1 cellular context compared by ENCODE assay signal in the genomic region with DNA sequence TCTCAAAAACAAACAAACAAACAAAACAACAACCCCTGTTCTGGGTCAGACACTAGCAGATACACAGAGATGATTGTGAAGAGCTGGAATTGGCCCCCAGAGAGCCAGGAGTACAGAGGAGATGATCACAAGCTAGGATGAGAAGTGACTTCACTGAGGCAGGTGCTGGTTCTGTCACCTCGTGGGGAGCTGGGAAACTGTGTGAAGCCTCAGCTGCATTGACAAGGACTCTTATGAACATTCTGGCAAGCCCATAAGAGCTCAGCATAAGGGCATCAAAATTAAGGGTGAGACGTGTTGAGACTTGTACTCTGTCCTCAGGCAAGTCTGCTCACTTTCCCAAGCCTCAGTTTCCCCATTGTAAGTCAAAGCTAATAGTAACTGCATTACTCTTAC.
TF ChIP-seq lines count a peak whose summit lies in the region.

No MANE protein-coding gene starts in this region.

TF ChIP-seq in K562, 482 proteins besides CTCF, POLR2A, EP300 and RAD21 (continued from another document):
- TF ChIP-seq, protein P1, sequence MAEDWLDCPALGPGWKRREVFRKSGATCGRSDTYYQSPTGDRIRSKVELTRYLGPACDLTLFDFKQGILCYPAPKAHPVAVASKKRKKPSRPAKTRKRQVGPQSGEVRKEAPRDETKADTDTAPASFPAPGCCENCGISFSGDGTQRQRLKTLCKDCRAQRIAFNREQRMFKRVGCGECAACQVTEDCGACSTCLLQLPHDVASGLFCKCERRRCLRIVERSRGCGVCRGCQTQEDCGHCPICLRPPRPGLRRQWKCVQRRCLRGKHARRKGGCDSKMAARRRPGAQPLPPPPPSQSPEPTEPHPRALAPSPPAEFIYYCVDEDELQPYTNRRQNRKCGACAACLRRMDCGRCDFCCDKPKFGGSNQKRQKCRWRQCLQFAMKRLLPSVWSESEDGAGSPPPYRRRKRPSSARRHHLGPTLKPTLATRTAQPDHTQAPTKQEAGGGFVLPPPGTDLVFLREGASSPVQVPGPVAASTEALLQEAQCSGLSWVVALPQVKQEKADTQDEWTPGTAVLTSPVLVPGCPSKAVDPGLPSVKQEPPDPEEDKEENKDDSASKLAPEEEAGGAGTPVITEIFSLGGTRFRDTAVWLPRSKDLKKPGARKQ (CRISPR knock-in tag; IDR thresholded peaks at IDR 0.05): no peak
- TF ChIP-seq BCOR (IDR thresholded peaks at IDR 0.05): no peak
- TF ChIP-seq, protein P2, sequence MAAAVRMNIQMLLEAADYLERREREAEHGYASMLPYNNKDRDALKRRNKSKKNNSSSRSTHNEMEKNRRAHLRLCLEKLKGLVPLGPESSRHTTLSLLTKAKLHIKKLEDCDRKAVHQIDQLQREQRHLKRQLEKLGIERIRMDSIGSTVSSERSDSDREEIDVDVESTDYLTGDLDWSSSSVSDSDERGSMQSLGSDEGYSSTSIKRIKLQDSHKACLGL (CRISPR knock-in tag; IDR thresholded peaks at IDR 0.05; ENCODE audit: borderline replicate concordance, poor library complexity, severe bottlenecking): no peak
- 0 out of 4 replicates have a peak, but pooled peaks of 1 of the 2 experiments have one; percentile 9 for TF ChIP-seq SIX5 (IDR thresholded peaks at IDR 0.05; ENCODE audit: borderline replicate concordance in 1 of 2, insufficient read depth in 1 of 2, low read depth in 1 of 2, low read length in 2 of 2)
- TF ChIP-seq, protein P3, sequence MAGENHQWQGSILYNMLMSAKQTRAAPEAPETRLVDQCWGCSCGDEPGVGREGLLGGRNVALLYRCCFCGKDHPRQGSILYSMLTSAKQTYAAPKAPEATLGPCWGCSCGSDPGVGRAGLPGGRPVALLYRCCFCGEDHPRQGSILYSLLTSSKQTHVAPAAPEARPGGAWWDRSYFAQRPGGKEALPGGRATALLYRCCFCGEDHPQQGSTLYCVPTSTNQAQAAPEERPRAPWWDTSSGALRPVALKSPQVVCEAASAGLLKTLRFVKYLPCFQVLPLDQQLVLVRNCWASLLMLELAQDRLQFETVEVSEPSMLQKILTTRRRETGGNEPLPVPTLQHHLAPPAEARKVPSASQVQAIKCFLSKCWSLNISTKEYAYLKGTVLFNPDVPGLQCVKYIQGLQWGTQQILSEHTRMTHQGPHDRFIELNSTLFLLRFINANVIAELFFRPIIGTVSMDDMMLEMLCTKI (IDR thresholded peaks at IDR 0.05; ENCODE audit: partially characterized antibody): no peak
- TF ChIP-seq, protein P4, sequence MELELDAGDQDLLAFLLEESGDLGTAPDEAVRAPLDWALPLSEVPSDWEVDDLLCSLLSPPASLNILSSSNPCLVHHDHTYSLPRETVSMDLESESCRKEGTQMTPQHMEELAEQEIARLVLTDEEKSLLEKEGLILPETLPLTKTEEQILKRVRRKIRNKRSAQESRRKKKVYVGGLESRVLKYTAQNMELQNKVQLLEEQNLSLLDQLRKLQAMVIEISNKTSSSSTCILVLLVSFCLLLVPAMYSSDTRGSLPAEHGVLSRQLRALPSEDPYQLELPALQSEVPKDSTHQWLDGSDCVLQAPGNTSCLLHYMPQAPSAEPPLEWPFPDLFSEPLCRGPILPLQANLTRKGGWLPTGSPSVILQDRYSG (tag; conservative IDR thresholded peaks at IDR 0.05; ENCODE audit: low read depth): 0 out of 2 replicates have a peak, but pooled peaks have one; percentile 24
- no peak for TF ChIP-seq ZNF830 (CRISPR knock-in tag; IDR thresholded peaks at IDR 0.05)
- TF ChIP-seq HCFC1 (IDR thresholded peaks at IDR 0.05; ENCODE audit: low read depth, low read length): no peak
- TF ChIP-seq RFX7 (CRISPR knock-in tag; IDR thresholded peaks at IDR 0.05): no peak
- TF ChIP-seq, protein P5, sequence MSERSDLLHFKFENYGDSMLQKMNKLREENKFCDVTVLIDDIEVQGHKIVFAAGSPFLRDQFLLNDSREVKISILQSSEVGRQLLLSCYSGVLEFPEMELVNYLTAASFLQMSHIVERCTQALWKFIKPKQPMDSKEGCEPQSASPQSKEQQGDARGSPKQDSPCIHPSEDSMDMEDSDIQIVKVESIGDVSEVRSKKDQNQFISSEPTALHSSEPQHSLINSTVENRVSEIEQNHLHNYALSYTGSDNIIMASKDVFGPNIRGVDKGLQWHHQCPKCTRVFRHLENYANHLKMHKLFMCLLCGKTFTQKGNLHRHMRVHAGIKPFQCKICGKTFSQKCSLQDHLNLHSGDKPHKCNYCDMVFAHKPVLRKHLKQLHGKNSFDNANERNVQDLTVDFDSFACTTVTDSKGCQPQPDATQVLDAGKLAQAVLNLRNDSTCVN (CRISPR knock-in tag; IDR thresholded peaks at IDR 0.05): no peak
- TF ChIP-seq ELF1 (tag; IDR thresholded peaks at IDR 0.05): no peak
- no peak for TF ChIP-seq ZNF134 (CRISPR knock-in tag; conservative IDR thresholded peaks at IDR 0.05)
- 0 out of 2 replicates have a peak, but pooled peaks have one; percentile 31 for TF ChIP-seq PTTG1 (tag; IDR thresholded peaks at IDR 0.05; ENCODE audit: low read depth)
- TF ChIP-seq, protein P6, sequence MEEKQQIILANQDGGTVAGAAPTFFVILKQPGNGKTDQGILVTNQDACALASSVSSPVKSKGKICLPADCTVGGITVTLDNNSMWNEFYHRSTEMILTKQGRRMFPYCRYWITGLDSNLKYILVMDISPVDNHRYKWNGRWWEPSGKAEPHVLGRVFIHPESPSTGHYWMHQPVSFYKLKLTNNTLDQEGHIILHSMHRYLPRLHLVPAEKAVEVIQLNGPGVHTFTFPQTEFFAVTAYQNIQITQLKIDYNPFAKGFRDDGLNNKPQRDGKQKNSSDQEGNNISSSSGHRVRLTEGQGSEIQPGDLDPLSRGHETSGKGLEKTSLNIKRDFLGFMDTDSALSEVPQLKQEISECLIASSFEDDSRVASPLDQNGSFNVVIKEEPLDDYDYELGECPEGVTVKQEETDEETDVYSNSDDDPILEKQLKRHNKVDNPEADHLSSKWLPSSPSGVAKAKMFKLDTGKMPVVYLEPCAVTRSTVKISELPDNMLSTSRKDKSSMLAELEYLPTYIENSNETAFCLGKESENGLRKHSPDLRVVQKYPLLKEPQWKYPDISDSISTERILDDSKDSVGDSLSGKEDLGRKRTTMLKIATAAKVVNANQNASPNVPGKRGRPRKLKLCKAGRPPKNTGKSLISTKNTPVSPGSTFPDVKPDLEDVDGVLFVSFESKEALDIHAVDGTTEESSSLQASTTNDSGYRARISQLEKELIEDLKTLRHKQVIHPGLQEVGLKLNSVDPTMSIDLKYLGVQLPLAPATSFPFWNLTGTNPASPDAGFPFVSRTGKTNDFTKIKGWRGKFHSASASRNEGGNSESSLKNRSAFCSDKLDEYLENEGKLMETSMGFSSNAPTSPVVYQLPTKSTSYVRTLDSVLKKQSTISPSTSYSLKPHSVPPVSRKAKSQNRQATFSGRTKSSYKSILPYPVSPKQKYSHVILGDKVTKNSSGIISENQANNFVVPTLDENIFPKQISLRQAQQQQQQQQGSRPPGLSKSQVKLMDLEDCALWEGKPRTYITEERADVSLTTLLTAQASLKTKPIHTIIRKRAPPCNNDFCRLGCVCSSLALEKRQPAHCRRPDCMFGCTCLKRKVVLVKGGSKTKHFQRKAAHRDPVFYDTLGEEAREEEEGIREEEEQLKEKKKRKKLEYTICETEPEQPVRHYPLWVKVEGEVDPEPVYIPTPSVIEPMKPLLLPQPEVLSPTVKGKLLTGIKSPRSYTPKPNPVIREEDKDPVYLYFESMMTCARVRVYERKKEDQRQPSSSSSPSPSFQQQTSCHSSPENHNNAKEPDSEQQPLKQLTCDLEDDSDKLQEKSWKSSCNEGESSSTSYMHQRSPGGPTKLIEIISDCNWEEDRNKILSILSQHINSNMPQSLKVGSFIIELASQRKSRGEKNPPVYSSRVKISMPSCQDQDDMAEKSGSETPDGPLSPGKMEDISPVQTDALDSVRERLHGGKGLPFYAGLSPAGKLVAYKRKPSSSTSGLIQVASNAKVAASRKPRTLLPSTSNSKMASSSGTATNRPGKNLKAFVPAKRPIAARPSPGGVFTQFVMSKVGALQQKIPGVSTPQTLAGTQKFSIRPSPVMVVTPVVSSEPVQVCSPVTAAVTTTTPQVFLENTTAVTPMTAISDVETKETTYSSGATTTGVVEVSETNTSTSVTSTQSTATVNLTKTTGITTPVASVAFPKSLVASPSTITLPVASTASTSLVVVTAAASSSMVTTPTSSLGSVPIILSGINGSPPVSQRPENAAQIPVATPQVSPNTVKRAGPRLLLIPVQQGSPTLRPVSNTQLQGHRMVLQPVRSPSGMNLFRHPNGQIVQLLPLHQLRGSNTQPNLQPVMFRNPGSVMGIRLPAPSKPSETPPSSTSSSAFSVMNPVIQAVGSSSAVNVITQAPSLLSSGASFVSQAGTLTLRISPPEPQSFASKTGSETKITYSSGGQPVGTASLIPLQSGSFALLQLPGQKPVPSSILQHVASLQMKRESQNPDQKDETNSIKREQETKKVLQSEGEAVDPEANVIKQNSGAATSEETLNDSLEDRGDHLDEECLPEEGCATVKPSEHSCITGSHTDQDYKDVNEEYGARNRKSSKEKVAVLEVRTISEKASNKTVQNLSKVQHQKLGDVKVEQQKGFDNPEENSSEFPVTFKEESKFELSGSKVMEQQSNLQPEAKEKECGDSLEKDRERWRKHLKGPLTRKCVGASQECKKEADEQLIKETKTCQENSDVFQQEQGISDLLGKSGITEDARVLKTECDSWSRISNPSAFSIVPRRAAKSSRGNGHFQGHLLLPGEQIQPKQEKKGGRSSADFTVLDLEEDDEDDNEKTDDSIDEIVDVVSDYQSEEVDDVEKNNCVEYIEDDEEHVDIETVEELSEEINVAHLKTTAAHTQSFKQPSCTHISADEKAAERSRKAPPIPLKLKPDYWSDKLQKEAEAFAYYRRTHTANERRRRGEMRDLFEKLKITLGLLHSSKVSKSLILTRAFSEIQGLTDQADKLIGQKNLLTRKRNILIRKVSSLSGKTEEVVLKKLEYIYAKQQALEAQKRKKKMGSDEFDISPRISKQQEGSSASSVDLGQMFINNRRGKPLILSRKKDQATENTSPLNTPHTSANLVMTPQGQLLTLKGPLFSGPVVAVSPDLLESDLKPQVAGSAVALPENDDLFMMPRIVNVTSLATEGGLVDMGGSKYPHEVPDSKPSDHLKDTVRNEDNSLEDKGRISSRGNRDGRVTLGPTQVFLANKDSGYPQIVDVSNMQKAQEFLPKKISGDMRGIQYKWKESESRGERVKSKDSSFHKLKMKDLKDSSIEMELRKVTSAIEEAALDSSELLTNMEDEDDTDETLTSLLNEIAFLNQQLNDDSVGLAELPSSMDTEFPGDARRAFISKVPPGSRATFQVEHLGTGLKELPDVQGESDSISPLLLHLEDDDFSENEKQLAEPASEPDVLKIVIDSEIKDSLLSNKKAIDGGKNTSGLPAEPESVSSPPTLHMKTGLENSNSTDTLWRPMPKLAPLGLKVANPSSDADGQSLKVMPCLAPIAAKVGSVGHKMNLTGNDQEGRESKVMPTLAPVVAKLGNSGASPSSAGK (IDR thresholded peaks at IDR 0.05): 0 out of 2 replicates have a peak, but pooled peaks have one; percentile 37
- no peak for TF ChIP-seq BRCA1 (IDR thresholded peaks at IDR 0.05)
- TF ChIP-seq BRCA1 (CRISPR knock-in tag; IDR thresholded peaks at IDR 0.05): no peak
- TF ChIP-seq, protein P7, sequence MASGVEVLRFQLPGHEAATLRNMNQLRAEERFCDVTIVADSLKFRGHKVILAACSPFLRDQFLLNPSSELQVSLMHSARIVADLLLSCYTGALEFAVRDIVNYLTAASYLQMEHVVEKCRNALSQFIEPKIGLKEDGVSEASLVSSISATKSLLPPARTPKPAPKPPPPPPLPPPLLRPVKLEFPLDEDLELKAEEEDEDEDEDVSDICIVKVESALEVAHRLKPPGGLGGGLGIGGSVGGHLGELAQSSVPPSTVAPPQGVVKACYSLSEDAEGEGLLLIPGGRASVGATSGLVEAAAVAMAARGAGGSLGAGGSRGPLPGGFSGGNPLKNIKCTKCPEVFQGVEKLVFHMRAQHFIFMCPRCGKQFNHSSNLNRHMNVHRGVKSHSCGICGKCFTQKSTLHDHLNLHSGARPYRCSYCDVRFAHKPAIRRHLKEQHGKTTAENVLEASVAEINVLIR (CRISPR knock-in tag; IDR thresholded peaks at IDR 0.05): no peak
- TF ChIP-seq HNRNPK (IDR thresholded peaks at IDR 0.05; ENCODE audit: low read depth, low read length, poor library complexity, severe bottlenecking): no peak
- no peak for TF ChIP-seq ZNF253 (CRISPR knock-in tag; conservative IDR thresholded peaks at IDR 0.05)
- no peak for TF ChIP-seq SRF (CRISPR knock-in tag; IDR thresholded peaks at IDR 0.05)
